9 cellular contexts compared by ENCODE assay signal in genomic region chr4:8580321-8581093, GRCh38. TPM values are rescaled to one million over a fixed set of nuclear protein-coding genes. Genes with fewer than 3 reads are reported as not detected.
A peak's percentile ranks its signal among the peaks of the same experiment; 100 is the strongest.
DNase-seq lines count a peak whose midpoint lies in the region; ATAC-seq, FAIRE-seq and TF ChIP-seq lines count a peak whose summit lies in the region.
"Had no signal": no experiment of that assay in that cellular context is flagged by ENCODE, and none has a peak within 500 bp of the region (broad histone marks: within the 10 kb centered on the region; RNA-seq: fewer than 3 reads in every experiment).

Gene GPR78 (plus strand): TSS chr4:8580392. CDS start chr4:8580983, 591 bp downstream.

- no peaks in the 10 kb centered on the region for H3K36me3 ChIP-seq in GM12878 (ENCODE audit: control insufficient read depth in 2 of 2, insufficient read depth in 2 of 2, low read length in 1 of 2)

- no peaks in the 10 kb centered on the region for H3K4me1 Mint-ChIP-seq in stimulated activated naive CD8-positive, alpha-beta T cell treated with anti-CD3 and anti-CD28 coated beads, Interleukin-15, amount 100 ng/mL, for 72 hours

- no peaks in the 10 kb centered on the region for H3K79me2 ChIP-seq in GM12878 (ENCODE audit: control insufficient read depth, insufficient read depth, low read length)

- no peak for TF ChIP-seq RAD21 in GM12878 (IDR thresholded peaks at IDR 0.05; ENCODE audit: insufficient read depth, low read depth, low read length)

- TF ChIP-seq POLR2A in GM12878 (IDR thresholded peaks at IDR 0.05; ENCODE audit: low read depth, low read length) = no peak

- no peaks in the 10 kb centered on the region for H3K4me1 ChIP-seq in GM12878 (ENCODE audit: control insufficient read depth, insufficient read depth, low read length)

- FAIRE-seq in GM12878 (lab: Jason Lieb, UNC) = no peak

- H3K27ac Mint-ChIP-seq in stimulated activated naive CD8-positive, alpha-beta T cell treated with anti-CD3 and anti-CD28 coated beads, Interleukin-15, amount 100 ng/mL, for 72 hours = peak within 1 kb of the TSS in 1 of 2 donors; percentile 14

- H2AFZ ChIP-seq in GM12878 (ENCODE audit: control insufficient read depth, low read depth, low read length) = no peak within 1 kb of the TSS

- no peak within 1 kb of the TSS for H3K4me3 ChIP-seq in GM12878

- no peaks in the 10 kb centered on the region for H3K27me3 ChIP-seq in GM12878 (replicated peaks in 1 of 2; ENCODE audit: control insufficient read depth in 2 of 2, insufficient read depth in 2 of 2, low read length in 1 of 2)

- RAD21 ChIA-PET in GM12878 (lab: Charles Lee; ENCODE audit: unreplicated experiment) = no interaction called here

- H3K27me3 Mint-ChIP-seq in stimulated activated naive CD8-positive, alpha-beta T cell treated with anti-CD3 and anti-CD28 coated beads, Interleukin-15, amount 100 ng/mL, for 72 hours = peaks cover 58% of the 10 kb centered on the region

- peaks cover 0 to 6% of the 10 kb centered on the region in 2 donors for H3K9me3 Mint-ChIP-seq in stimulated activated naive CD8-positive, alpha-beta T cell treated with anti-CD3 and anti-CD28 coated beads, Interleukin-15, amount 100 ng/mL, for 72 hours

- SMC1A ChIA-PET in GM12878 (lab: Charles Lee; ENCODE audit: uncharacterized antibody, unreplicated experiment) = no interaction called here

- CTCF ChIA-PET in GM12878 (lab: Yijun Ruan, JAX) = no interaction called here

- POLR2A ChIA-PET in GM12878 (lab: Charles Lee) = no interaction called here

- H3K4me3 Mint-ChIP-seq in stimulated activated naive CD8-positive, alpha-beta T cell treated with anti-CD3 and anti-CD28 coated beads, Interleukin-15, amount 100 ng/mL, for 72 hours = no peak within 1 kb of the TSS

- ATAC-seq in GM12878 (peak; percentile 72), left colon (peak; percentile 78), HG03469 (IDR thresholded peaks at IDR 0.05; ENCODE audit: unreplicated experiment) (no peak)
- ATAC-seq in stimulated activated naive CD8-positive, alpha-beta T cell treated with anti-CD3 and anti-CD28 coated beads, Interleukin-15, amount 100 ng/mL, for 72 hours = peak; percentile 66

- no peaks in the 10 kb centered on the region for H4K20me1 ChIP-seq in GM12878 (ENCODE audit: control insufficient read depth, insufficient read depth)

- H3K9ac ChIP-seq in GM12878 (ENCODE audit: control insufficient read depth, insufficient read depth, low read length) = no peak within 1 kb of the TSS

- 34% methylated on average over 60 of the region's 63 CpGs for WGBS in GM12878 (ENCODE audit: insufficient coverage, insufficient replicate concordance, low lambda C conversion rate, missing lambda C conversion rate)

- H3K27ac ChIP-seq in GM12878 (ENCODE audit: control insufficient read depth, insufficient read depth) = no peak within 1 kb of the TSS

- DNase-seq in CD1c-positive myeloid dendritic cell (ENCODE audit: extremely low spot score) (peak; percentile 31), NCI-H1105 treated with DMSO at 0.1 percent for 48 hours (lab: John Stamatoyannopoulos, UW) (peak; percentile 49), GM12878 (ENCODE audit: low read depth, low spot score) (no peak), left colon (peak; percentile 23 to 70), NCI-H446 treated with DMSO at 0.1 percent for 48 hours (lab: John Stamatoyannopoulos, UW) (no peak)
- peak; percentile 29 to 34 for DNase-seq in stimulated activated naive CD8-positive, alpha-beta T cell treated with anti-CD3 and anti-CD28 coated beads, Interleukin-15, amount 100 ng/mL, for 72 hours
- DNase-seq in activated effector memory CD4-positive, alpha-beta T cell treated with anti-CD3 and anti-CD28 coated beads, Interleukin-2, amount 50 U/mL, for 16 hours = no peak

- no peak for TF ChIP-seq CTCF in GM12878 (IDR thresholded peaks at IDR 0.05 in 2 of 3, conservative IDR thresholded peaks at IDR 0.05 in 1 of 3; ENCODE audit: control insufficient read depth in 2 of 3, extremely low read depth in 1 of 3, insufficient read depth in 1 of 3, low read depth in 3 of 3, low read length in 3 of 3)

- no peak for TF ChIP-seq EP300 in GM12878 (IDR thresholded peaks at IDR 0.05; ENCODE audit: borderline replicate concordance in 1 of 2, control insufficient read depth in 1 of 2, low read depth in 2 of 2, low read length in 2 of 2)

- BruUV-seq in GM12878 (replicated peaks; lab: Mats Ljungman, UMichigan) = no TSS peak

- intact Hi-C loops in GM12878 (cut with micrococcal nuclease; ENCODE audit: unreplicated experiment) = no loop called here
- intact Hi-C loops in left colon (cut with DNase I, micrococcal nuclease) = no loop called here

- H3K4me2 ChIP-seq in GM12878 (ENCODE audit: control insufficient read depth, insufficient read depth) = no peak within 1 kb of the TSS

- in situ Hi-C loops in GM12878 (cut with MboI) = no loop called here

- no peaks in the 10 kb centered on the region for H3K9me3 ChIP-seq in GM12878 (replicated peaks; ENCODE audit: control insufficient read depth, insufficient read depth, low read length)

TF ChIP-seq in GM12878, 131 proteins besides CTCF, POLR2A, EP300 and RAD21:
- TF ChIP-seq REST (IDR thresholded peaks at IDR 0.05; ENCODE audit: low read depth, low read length) (peak; percentile 93), DPF2 (IDR thresholded peaks at IDR 0.05) (no peak)

RNA-seq across cellular contexts. Expression of gene GPR78, which starts in this region (rescaled TPM):
- 0.15 TPM in 1 of 2 replicates, not detected in the other for total RNA-seq in GM12878 (2013; cell fraction: nucleolus; rRNA removed)
- total RNA-seq in GM12878 (2014; rRNA removed) = not detected in 2 replicates
- not detected in 2 replicates for total RNA-seq in GM12878 (2014; rRNA removed; fragmentation: Illumina TruSeq; extraction: Trizol)
- not detected in 2 replicates for total RNA-seq in GM12878 (2021)
- not detected for polyA plus RNA-seq in GM12878 (2011; ENCODE audit: low read depth)
- not detected in 2 replicates for polyA plus RNA-seq in GM12878 (2011; rRNA removed)
- not detected in 2 replicates for polyA plus RNA-seq in GM12878 (2011; cell fraction: cytosol; rRNA removed)
- not detected in 2 replicates for polyA plus RNA-seq in GM12878 (2011; cell fraction: nucleus; rRNA removed)
- not detected in 2 replicates for polyA plus RNA-seq in GM12878 (2012)
- polyA plus RNA-seq in GM12878 (2014; fragmentation: Illumina TruSeq; extraction: Trizol) = 0.03 TPM in 1 of 2 replicates, not detected in the other
- polyA plus RNA-seq in GM12878 (2014; fragmentation: Nextera tagmentation; extraction: Ambion mirVana) = not detected
- polyA plus RNA-seq in GM12878 (2014; rRNA removed) = not detected in 2 replicates
- not detected for polyA plus RNA-seq in GM12878 (2016; fragmentation: Nextera tagmentation; extraction: Ambion mirVana)
- polyA minus RNA-seq in GM12878 (2011; rRNA and poly(A)+ RNA removed) = not detected in 2 replicates
- not detected in 2 replicates for polyA minus RNA-seq in GM12878 (2011; cell fraction: cytosol; rRNA and poly(A)+ RNA removed)
- not detected in 2 replicates for polyA minus RNA-seq in GM12878 (2011; cell fraction: nucleus; rRNA and poly(A)+ RNA removed)
- total RNA-seq in left colon = under 1 TPM in 1 of 2 donors, not detected in 1; 0.14 TPM
- total RNA-seq: activated CD8-positive, alpha-beta memory T cell treated with anti-CD3 and anti-CD28 coated beads for 36 hours had no signal

Comparison
In these comparisons a context has a peak if more than half of its experiments do, and no peak if none do; other contexts are left out.
1. Peak in ATAC-seq in GM12878; RNA of the gene not detected or under 1 TPM.
2. Peak in DNase-seq and ATAC-seq in left colon; RNA of the gene not detected or under 1 TPM.
3. DNase-seq: peak in CD1c-positive myeloid dendritic cell (single experiment), NCI-H1105 treated with DMSO at 0.1 percent for 48 hours (single experiment) and stimulated activated naive CD8-positive, alpha-beta T cell treated with anti-CD3 and anti-CD28 coated beads, Interleukin-15, amount 100 ng/mL, for 72 hours (2 of 2); none in GM12878 (single experiment), NCI-H446 treated with DMSO at 0.1 percent for 48 hours (single experiment) and activated effector memory CD4-positive, alpha-beta T cell treated with anti-CD3 and anti-CD28 coated beads, Interleukin-2, amount 50 U/mL, for 16 hours (single experiment).